22 cellular contexts compared by ENCODE assay signal in genomic region chr14:63673882-63674497, GRCh38.
DNase-seq lines count a peak whose midpoint lies in the region; FAIRE-seq and TF ChIP-seq lines count a peak whose summit lies in the region.
"Had no signal": no experiment of that assay in that cellular context is flagged by ENCODE, and none has a peak within 500 bp of the region (broad histone marks: within the 10 kb centered on the region; RNA-seq: fewer than 3 reads in every experiment).

No MANE protein-coding gene starts in this region.

- no peak for TF ChIP-seq CTCF in WERI-Rb-1 (IDR thresholded peaks at IDR 0.05; ENCODE audit: low read depth, low read length)

- peak overlapping the region; percentile 84 for H3K27ac ChIP-seq in WERI-Rb-1
- H3K27ac ChIP-seq: 22Rv1, C4-2B, KMS-11, SJCRH30 had no signal

- H3K4me3 ChIP-seq in WERI-Rb-1 (ENCODE audit: low read depth, low read length) = no peak overlapping the region
- H3K4me3 ChIP-seq: SJCRH30 had no signal

- FAIRE-seq in urothelium cell line (lab: Jason Lieb, UNC) = peak; percentile 23
- FAIRE-seq: GM12892 had no signal

- intact Hi-C loops in head of caudate nucleus (cut with DNase I) = no loop called here

- peak; percentile 23 for DNase-seq in NCI-H82 (lab: John Stamatoyannopoulos, UW)
- no peak for DNase-seq in NCI-H82 treated with DMSO at 0.1 percent for 48 hours (lab: John Stamatoyannopoulos, UW; ENCODE audit: unreplicated experiment)
- peak; percentile 57 for DNase-seq in WERI-Rb-1
- peak; percentile 13 for DNase-seq in left kidney (ENCODE audit: low read depth, low spot score)
- no peak for DNase-seq in urothelium cell line (ENCODE audit: low spot score)
- no peak for DNase-seq in NCI-H2107 treated with DMSO at 0.1 percent for 48 hours (lab: John Stamatoyannopoulos, UW; ENCODE audit: unreplicated experiment)
- DNase-seq in head of caudate nucleus = no peak
- DNase-seq in SHP77 treated with DMSO at 0.1 percent for 48 hours (lab: John Stamatoyannopoulos, UW) = no peak
- DNase-seq: CD8-positive, alpha-beta memory T cell; DMS153; DND-41; H7; MM.1S; NCI-H2029; NCI-H2227 treated with DMSO at 0.1 percent for 48 hours; NCI-H510A treated with DMSO at 0.1 percent for 48 hours; PC-3; SJCRH30 had no signal

- no peaks in the 10 kb centered on the region for H3K27me3 ChIP-seq in WERI-Rb-1 (ENCODE audit: insufficient read depth, low read depth, severe bottlenecking)
- H3K27me3 ChIP-seq: SJCRH30 had no signal

- H3K36me3 ChIP-seq in WERI-Rb-1 = peaks cover 4% of the 10 kb centered on the region; the same call in 1 of the 2 replicates
- H3K36me3 ChIP-seq: SJCRH30 had no signal

- H3K9me3 ChIP-seq in WERI-Rb-1 (ENCODE audit: severe bottlenecking) = peaks cover 2% of the 10 kb centered on the region
- H3K9me3 ChIP-seq: SJCRH30 had no signal

Comparison
In these comparisons a context has a peak if more than half of its experiments do, and no peak if none do; other contexts are left out.
1. DNase-seq: peak in NCI-H82 (single experiment), WERI-Rb-1 (single experiment) and left kidney (single experiment); none in NCI-H82 treated with DMSO at 0.1 percent for 48 hours (single experiment), urothelium cell line (single experiment), NCI-H2107 treated with DMSO at 0.1 percent for 48 hours (single experiment), head of caudate nucleus (0 of 42) and SHP77 treated with DMSO at 0.1 percent for 48 hours (single experiment).